In the genomic region with DNA sequence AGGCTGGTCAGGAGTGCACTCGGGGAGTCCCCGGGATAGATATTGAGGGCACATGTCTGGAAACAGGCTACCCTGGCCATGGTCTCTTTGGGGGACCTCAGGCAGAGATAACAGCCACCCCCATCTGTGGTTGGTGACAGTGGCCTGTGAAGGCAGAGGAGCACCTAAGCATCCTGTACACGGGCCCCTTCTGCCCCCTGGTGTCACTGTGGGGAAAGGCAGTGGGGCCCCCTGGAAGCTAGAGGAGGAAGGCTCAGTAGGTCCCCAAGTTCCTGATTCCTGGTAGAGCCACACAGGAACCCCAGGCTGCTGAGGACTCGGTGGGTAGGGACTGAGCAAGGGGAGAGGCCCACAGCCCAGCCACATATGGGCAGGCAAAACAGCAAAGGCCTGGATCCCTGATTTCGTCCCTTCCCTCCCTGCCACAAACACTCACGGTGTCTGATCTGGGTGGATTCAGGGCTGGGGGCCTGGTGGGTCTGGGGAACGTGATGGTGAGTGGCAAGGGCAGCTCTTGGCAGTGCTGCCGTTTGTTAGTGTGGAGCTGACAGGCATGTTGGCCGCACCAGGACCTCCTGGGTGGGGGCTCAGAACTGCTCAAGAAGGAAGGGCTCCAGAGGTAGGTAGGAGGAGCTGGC, we compare ENCODE assay signal across 1 cellular context.
TF ChIP-seq lines count a peak whose summit lies in the region.

No MANE protein-coding gene starts in this region.

TF ChIP-seq in H1, 55 proteins besides CTCF, POLR2A, EP300 and RAD21:
- TF ChIP-seq RFX5 (IDR thresholded peaks at IDR 0.05; ENCODE audit: borderline replicate concordance, low read depth, low read length) = no peak
- TF ChIP-seq RXRA (IDR thresholded peaks at IDR 0.05; ENCODE audit: insufficient read depth, low read depth, low read length) = no peak
- TF ChIP-seq, protein P1, sequence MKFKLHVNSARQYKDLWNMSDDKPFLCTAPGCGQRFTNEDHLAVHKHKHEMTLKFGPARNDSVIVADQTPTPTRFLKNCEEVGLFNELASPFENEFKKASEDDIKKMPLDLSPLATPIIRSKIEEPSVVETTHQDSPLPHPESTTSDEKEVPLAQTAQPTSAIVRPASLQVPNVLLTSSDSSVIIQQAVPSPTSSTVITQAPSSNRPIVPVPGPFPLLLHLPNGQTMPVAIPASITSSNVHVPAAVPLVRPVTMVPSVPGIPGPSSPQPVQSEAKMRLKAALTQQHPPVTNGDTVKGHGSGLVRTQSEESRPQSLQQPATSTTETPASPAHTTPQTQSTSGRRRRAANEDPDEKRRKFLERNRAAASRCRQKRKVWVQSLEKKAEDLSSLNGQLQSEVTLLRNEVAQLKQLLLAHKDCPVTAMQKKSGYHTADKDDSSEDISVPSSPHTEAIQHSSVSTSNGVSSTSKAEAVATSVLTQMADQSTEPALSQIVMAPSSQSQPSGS (IDR thresholded peaks at IDR 0.05; ENCODE audit: low read length) = no peak
- TF ChIP-seq SIN3A (conservative IDR thresholded peaks at IDR 0.05 in 1 of 2, IDR thresholded peaks at IDR 0.05 in 1 of 2; ENCODE audit: low read depth in 1 of 2, low read length in 2 of 2) = no peak
- no peak for TF ChIP-seq KDM5A (IDR thresholded peaks at IDR 0.05; ENCODE audit: low read length)
- TF ChIP-seq SUZ12 (IDR thresholded peaks at IDR 0.05; ENCODE audit: low read length) = no peak
- TF ChIP-seq POU5F1 (IDR thresholded peaks at IDR 0.05; ENCODE audit: low read depth, low read length) = no peak
